2 cellular contexts compared by ENCODE assay signal in genomic region chr7:135156290-135156689, GRCh38.
TF ChIP-seq lines count a peak whose summit lies in the region.

No MANE protein-coding gene starts in this region.

TF ChIP-seq in HEK293, 187 proteins besides CTCF, POLR2A, EP300 and RAD21:
- TF ChIP-seq ZNF324 (tag by site-specific recombination; IDR thresholded peaks at IDR 0.05) (no peak), ZNF394 (tag by site-specific recombination; IDR thresholded peaks at IDR 0.05; ENCODE audit: borderline replicate concordance) (no peak), ZNF701 (tag by site-specific recombination; IDR thresholded peaks at IDR 0.05) (no peak), ZNF23 (tag by site-specific recombination; IDR thresholded peaks at IDR 0.05; ENCODE audit: borderline replicate concordance) (no peak), ZBTB10 (tag by site-specific recombination; IDR thresholded peaks at IDR 0.05) (no peak), ZNF621 (tag by site-specific recombination; IDR thresholded peaks at IDR 0.05) (no peak), SETDB1 (IDR thresholded peaks at IDR 0.05; ENCODE audit: insufficient read length, low read length) (peak; percentile 57), ZNF114 (tag by site-specific recombination; IDR thresholded peaks at IDR 0.05) (no peak), ZNF184 (tag by site-specific recombination; IDR thresholded peaks at IDR 0.05) (no peak), ZNF292 (tag by site-specific recombination; IDR thresholded peaks at IDR 0.05; ENCODE audit: borderline replicate concordance, low read depth) (no peak), ZNF223 (tag by site-specific recombination; IDR thresholded peaks at IDR 0.05) (no peak), ZNF707 (tag by site-specific recombination; IDR thresholded peaks at IDR 0.05) (no peak), ZNF280D (tag by site-specific recombination; IDR thresholded peaks at IDR 0.05) (0 out of 2 replicates have a peak, but pooled peaks have one; percentile 69)
- TF ChIP-seq, protein P1, sequence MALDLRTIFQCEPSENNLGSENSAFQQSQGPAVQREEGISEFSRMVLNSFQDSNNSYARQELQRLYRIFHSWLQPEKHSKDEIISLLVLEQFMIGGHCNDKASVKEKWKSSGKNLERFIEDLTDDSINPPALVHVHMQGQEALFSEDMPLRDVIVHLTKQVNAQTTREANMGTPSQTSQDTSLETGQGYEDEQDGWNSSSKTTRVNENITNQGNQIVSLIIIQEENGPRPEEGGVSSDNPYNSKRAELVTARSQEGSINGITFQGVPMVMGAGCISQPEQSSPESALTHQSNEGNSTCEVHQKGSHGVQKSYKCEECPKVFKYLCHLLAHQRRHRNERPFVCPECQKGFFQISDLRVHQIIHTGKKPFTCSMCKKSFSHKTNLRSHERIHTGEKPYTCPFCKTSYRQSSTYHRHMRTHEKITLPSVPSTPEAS (tag by site-specific recombination; IDR thresholded peaks at IDR 0.05) = no peak
- TF ChIP-seq, protein P2, sequence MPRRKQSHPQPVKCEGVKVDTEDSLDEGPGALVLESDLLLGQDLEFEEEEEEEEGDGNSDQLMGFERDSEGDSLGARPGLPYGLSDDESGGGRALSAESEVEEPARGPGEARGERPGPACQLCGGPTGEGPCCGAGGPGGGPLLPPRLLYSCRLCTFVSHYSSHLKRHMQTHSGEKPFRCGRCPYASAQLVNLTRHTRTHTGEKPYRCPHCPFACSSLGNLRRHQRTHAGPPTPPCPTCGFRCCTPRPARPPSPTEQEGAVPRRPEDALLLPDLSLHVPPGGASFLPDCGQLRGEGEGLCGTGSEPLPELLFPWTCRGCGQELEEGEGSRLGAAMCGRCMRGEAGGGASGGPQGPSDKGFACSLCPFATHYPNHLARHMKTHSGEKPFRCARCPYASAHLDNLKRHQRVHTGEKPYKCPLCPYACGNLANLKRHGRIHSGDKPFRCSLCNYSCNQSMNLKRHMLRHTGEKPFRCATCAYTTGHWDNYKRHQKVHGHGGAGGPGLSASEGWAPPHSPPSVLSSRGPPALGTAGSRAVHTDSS (tag by site-specific recombination; IDR thresholded peaks at IDR 0.05) = no peak

TF ChIP-seq in K562, 482 proteins besides CTCF, POLR2A, EP300 and RAD21 (continues in another document):
- TF ChIP-seq FOXO4 (CRISPR knock-in tag; IDR thresholded peaks at IDR 0.05) = no peak
- TF ChIP-seq PML (IDR thresholded peaks at IDR 0.05; ENCODE audit: low read length) = no peak
- peak; percentile 95 for TF ChIP-seq HLTF (IDR thresholded peaks at IDR 0.05)
- TF ChIP-seq CSDE1 (IDR thresholded peaks at IDR 0.05) = no peak
- no peak for TF ChIP-seq SAP30 (IDR thresholded peaks at IDR 0.05; ENCODE audit: borderline replicate concordance, insufficient read depth, low read depth, low read length, poor library complexity, severe bottlenecking)
- TF ChIP-seq ATF7 (IDR thresholded peaks at IDR 0.05) = no peak
- no peak for TF ChIP-seq ZFP36 (IDR thresholded peaks at IDR 0.05; ENCODE audit: low read depth, low read length, partially characterized antibody)
- no peak for TF ChIP-seq KLF13 (tag; IDR thresholded peaks at IDR 0.05; ENCODE audit: borderline replicate concordance, low read depth)
- no peak for TF ChIP-seq CCNT2 (IDR thresholded peaks at IDR 0.05; ENCODE audit: borderline replicate concordance, extremely low read depth, insufficient read length, low read depth, low read length)
- TF ChIP-seq U2AF1 (optimal IDR thresholded peaks at IDR 0.05; ENCODE audit: low read depth, low read length) = no peak
- peak; percentile 81; the same call in 1 of the 2 replicates for TF ChIP-seq CBX5 (IDR thresholded peaks at IDR 0.05; ENCODE audit: borderline replicate concordance, low read depth)
- TF ChIP-seq, protein P3, sequence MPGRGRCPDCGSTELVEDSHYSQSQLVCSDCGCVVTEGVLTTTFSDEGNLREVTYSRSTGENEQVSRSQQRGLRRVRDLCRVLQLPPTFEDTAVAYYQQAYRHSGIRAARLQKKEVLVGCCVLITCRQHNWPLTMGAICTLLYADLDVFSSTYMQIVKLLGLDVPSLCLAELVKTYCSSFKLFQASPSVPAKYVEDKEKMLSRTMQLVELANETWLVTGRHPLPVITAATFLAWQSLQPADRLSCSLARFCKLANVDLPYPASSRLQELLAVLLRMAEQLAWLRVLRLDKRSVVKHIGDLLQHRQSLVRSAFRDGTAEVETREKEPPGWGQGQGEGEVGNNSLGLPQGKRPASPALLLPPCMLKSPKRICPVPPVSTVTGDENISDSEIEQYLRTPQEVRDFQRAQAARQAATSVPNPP (IDR thresholded peaks at IDR 0.05; ENCODE audit: borderline replicate concordance, insufficient read depth, insufficient read length) = no peak
- no peak for TF ChIP-seq KDM1A (IDR thresholded peaks at IDR 0.05)
- TF ChIP-seq, protein P4, sequence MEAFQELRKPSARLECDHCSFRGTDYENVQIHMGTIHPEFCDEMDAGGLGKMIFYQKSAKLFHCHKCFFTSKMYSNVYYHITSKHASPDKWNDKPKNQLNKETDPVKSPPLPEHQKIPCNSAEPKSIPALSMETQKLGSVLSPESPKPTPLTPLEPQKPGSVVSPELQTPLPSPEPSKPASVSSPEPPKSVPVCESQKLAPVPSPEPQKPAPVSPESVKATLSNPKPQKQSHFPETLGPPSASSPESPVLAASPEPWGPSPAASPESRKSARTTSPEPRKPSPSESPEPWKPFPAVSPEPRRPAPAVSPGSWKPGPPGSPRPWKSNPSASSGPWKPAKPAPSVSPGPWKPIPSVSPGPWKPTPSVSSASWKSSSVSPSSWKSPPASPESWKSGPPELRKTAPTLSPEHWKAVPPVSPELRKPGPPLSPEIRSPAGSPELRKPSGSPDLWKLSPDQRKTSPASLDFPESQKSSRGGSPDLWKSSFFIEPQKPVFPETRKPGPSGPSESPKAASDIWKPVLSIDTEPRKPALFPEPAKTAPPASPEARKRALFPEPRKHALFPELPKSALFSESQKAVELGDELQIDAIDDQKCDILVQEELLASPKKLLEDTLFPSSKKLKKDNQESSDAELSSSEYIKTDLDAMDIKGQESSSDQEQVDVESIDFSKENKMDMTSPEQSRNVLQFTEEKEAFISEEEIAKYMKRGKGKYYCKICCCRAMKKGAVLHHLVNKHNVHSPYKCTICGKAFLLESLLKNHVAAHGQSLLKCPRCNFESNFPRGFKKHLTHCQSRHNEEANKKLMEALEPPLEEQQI (IDR thresholded peaks at IDR 0.05) = peak; percentile 71
- no peak for TF ChIP-seq ZNF174 (CRISPR knock-in tag; IDR thresholded peaks at IDR 0.05)
- TF ChIP-seq, protein P5, sequence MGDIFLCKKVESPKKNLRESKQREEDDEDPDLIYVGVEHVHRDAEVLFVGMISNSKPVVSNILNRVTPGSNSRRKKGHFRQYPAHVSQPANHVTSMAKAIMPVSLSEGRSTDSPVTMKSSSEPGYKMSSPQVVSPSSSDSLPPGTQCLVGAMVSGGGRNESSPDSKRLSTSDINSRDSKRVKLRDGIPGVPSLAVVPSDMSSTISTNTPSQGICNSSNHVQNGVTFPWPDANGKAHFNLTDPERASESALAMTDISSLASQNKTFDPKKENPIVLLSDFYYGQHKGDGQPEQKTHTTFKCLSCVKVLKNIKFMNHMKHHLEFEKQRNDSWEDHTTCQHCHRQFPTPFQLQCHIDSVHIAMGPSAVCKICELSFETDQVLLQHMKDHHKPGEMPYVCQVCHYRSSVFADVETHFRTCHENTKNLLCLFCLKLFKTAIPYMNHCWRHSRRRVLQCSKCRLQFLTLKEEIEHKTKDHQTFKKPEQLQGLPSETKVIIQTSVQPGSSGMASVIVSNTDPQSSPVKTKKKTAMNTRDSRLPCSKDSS (IDR thresholded peaks at IDR 0.05; ENCODE audit: low read depth, partially characterized antibody) = peak; percentile 97
- 0 out of 4 replicates have a peak, but pooled peaks of 1 of the 2 experiments have one; percentile 36 for TF ChIP-seq MCM7 (IDR thresholded peaks at IDR 0.05)
- TF ChIP-seq HIVEP1 (CRISPR knock-in tag; IDR thresholded peaks at IDR 0.05) = no peak
- TF ChIP-seq ZBTB17 (CRISPR knock-in tag; IDR thresholded peaks at IDR 0.05) = no peak
- TF ChIP-seq CEBPG (CRISPR knock-in tag; IDR thresholded peaks at IDR 0.05) = no peak
- no peak for TF ChIP-seq CEBPG (tag; conservative IDR thresholded peaks at IDR 0.05 in 1 of 2, IDR thresholded peaks at IDR 0.05 in 1 of 2)
- TF ChIP-seq XRCC5 (IDR thresholded peaks at IDR 0.05; ENCODE audit: low read depth, low read length) = no peak
- TF ChIP-seq EHMT2 (IDR thresholded peaks at IDR 0.05) = peak; percentile 63; the same call in 1 of the 2 replicates
- TF ChIP-seq, protein P6, sequence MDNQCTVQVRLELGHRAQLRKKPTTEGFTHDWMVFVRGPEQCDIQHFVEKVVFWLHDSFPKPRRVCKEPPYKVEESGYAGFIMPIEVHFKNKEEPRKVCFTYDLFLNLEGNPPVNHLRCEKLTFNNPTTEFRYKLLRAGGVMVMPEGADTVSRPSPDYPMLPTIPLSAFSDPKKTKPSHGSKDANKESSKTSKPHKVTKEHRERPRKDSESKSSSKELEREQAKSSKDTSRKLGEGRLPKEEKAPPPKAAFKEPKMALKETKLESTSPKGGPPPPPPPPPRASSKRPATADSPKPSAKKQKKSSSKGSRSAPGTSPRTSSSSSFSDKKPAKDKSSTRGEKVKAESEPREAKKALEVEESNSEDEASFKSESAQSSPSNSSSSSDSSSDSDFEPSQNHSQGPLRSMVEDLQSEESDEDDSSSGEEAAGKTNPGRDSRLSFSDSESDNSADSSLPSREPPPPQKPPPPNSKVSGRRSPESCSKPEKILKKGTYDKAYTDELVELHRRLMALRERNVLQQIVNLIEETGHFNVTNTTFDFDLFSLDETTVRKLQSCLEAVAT (IDR thresholded peaks at IDR 0.05) = 0 out of 4 replicates have a peak, but pooled peaks of 1 of the 2 experiments have one; percentile 28
- TF ChIP-seq FOS (IDR thresholded peaks at IDR 0.05; ENCODE audit: extremely low read depth, insufficient read length) = no peak
- no peak for TF ChIP-seq POU5F1 (IDR thresholded peaks at IDR 0.05; ENCODE audit: borderline replicate concordance, low read depth, low read length, partially characterized antibody)
- TF ChIP-seq U2AF2 (optimal IDR thresholded peaks at IDR 0.05; ENCODE audit: low read depth, low read length) = no peak
- no peak for TF ChIP-seq SIRT6 (IDR thresholded peaks at IDR 0.05; ENCODE audit: low read depth, low read length)
- TF ChIP-seq ARNT (IDR thresholded peaks at IDR 0.05) = 0 out of 4 replicates have a peak, but pooled peaks of 1 of the 2 experiments have one; percentile 30
- no peak for TF ChIP-seq SMARCC2 (IDR thresholded peaks at IDR 0.05; ENCODE audit: low read depth)
- no peak for TF ChIP-seq HDAC3 (IDR thresholded peaks at IDR 0.05; ENCODE audit: borderline replicate concordance, partially characterized antibody)
- no peak for TF ChIP-seq RERE (CRISPR knock-in tag; IDR thresholded peaks at IDR 0.05; ENCODE audit: borderline replicate concordance)
- TF ChIP-seq NR3C1 (CRISPR knock-in tag; IDR thresholded peaks at IDR 0.05) = no peak
- no peak for TF ChIP-seq ZNF561 (CRISPR knock-in tag; conservative IDR thresholded peaks at IDR 0.05)
- TF ChIP-seq ZNF354B (CRISPR knock-in tag; IDR thresholded peaks at IDR 0.05) = no peak
- TF ChIP-seq E2F3 (CRISPR knock-in tag; IDR thresholded peaks at IDR 0.05) = no peak
- no peak for TF ChIP-seq NFXL1 (CRISPR knock-in tag; IDR thresholded peaks at IDR 0.05)
- peak; percentile 89 for TF ChIP-seq ZNF280B (CRISPR knock-in tag; IDR thresholded peaks at IDR 0.05)
- TF ChIP-seq PTTG1 (tag; IDR thresholded peaks at IDR 0.05; ENCODE audit: low read depth) = no peak
- peak; percentile 63 for TF ChIP-seq ZEB2 (IDR thresholded peaks at IDR 0.05)
